1 cellular context compared by ENCODE assay signal in genomic region chr15:70091649-70092461, GRCh38.
A peak's percentile ranks its signal among the peaks of the same experiment; 100 is the strongest.
TF ChIP-seq lines count a peak whose summit lies in the region.

No MANE protein-coding gene starts in this region.

TF ChIP-seq in HEK293, 187 proteins besides CTCF, POLR2A, EP300 and RAD21 (continued from another document):
- TF ChIP-seq PRDM4 (tag by site-specific recombination; IDR thresholded peaks at IDR 0.05) (peak; percentile 56; the same call in 1 of the 2 replicates), ZNF600 (tag by site-specific recombination; IDR thresholded peaks at IDR 0.05) (peak; percentile 80), FEZF1 (tag by site-specific recombination; IDR thresholded peaks at IDR 0.05) (peak; percentile 96), INSM2 (tag by site-specific recombination; IDR thresholded peaks at IDR 0.05) (peak; percentile 68; the same call in 1 of the 2 replicates), ZNF701 (tag by site-specific recombination; IDR thresholded peaks at IDR 0.05) (no peak), ZBTB48 (tag by site-specific recombination; IDR thresholded peaks at IDR 0.05) (peak; percentile 83), MZF1 (tag by site-specific recombination; IDR thresholded peaks at IDR 0.05; ENCODE audit: borderline replicate concordance) (0 out of 2 replicates have a peak, but pooled peaks have one; percentile 43), HIC1 (tag by site-specific recombination; IDR thresholded peaks at IDR 0.05) (no peak), ZNF157 (tag by site-specific recombination; IDR thresholded peaks at IDR 0.05) (no peak), ZBTB21 (tag by site-specific recombination; IDR thresholded peaks at IDR 0.05) (no peak), ZNF248 (tag by site-specific recombination; IDR thresholded peaks at IDR 0.05) (no peak), ZNF518A (tag by site-specific recombination; conservative IDR thresholded peaks at IDR 0.05; ENCODE audit: low read depth) (no peak), ZNF639 (tag by site-specific recombination; IDR thresholded peaks at IDR 0.05) (peak; percentile 81), ATF2 (tag by site-specific recombination; IDR thresholded peaks at IDR 0.05; ENCODE audit: low read depth) (peak; percentile 62), PRDM10 (tag by site-specific recombination; IDR thresholded peaks at IDR 0.05) (peak; percentile 97), ZSCAN23 (tag by site-specific recombination; IDR thresholded peaks at IDR 0.05) (0 out of 2 replicates have a peak, but pooled peaks have one; percentile 55), ZNF501 (tag by site-specific recombination; IDR thresholded peaks at IDR 0.05) (peak; percentile 53; the same call in 1 of the 2 replicates), ZNF132 (tag by site-specific recombination; IDR thresholded peaks at IDR 0.05; ENCODE audit: borderline replicate concordance) (no peak)
